ENCODE assay signal across 1 cellular context in genomic region chr5:141382469-141383294, GRCh38.
TF ChIP-seq lines count a peak whose summit lies in the region.

PCDHGA7 (plus strand) TSS chr5:141382742; CDS start chr5:141382900, 158 bp downstream.

TF ChIP-seq in HEK293, 187 proteins besides CTCF, POLR2A, EP300 and RAD21 (continued from another document):
- TF ChIP-seq ZNF488 (tag by site-specific recombination; IDR thresholded peaks at IDR 0.05) (no peak), SP2 (tag by site-specific recombination; IDR thresholded peaks at IDR 0.05) (no peak)
